ENCODE assay signal across 9 cellular contexts in the genomic region with DNA sequence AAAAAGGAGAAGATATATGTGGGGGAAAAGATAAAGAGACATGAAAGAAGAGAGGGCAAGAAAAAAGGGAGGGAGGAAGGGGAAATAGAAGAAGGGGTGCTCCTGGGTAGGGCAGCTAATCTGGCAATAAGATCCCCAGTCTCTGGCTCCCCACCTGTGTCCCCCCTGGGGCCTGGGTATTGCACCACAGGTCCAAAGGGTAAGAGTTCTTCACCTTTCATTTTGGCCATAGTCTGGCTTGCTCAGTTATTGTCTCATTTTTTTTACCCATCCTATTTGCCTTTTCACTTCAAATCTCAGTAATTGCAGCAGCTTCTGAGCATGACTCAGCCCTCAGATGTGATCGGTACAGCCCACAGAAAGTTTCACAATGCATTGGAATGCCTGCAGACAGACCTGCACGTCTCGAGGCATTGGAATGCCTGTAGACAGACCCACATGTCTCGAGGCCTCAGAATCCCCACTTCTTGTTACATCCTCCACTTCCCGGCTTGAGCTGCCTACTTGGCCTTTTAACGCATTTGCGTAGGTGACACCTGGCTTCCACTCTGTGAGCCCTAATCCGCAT.
DNase-seq lines count a peak whose midpoint lies in the region; ATAC-seq and TF ChIP-seq lines count a peak whose summit lies in the region.
"Had no signal": no experiment of that assay in that cellular context is flagged by ENCODE, and none has a peak within 500 bp of the region (broad histone marks: within the 10 kb centered on the region; RNA-seq: fewer than 3 reads in every experiment).

No MANE protein-coding gene starts in this region.

- H3K79me1 ChIP-seq in neuronal stem cell (ENCODE audit: low read depth, low read length), result no peaks in the 10 kb centered on the region

- no peak for TF ChIP-seq POLR2A in body of pancreas (IDR thresholded peaks at IDR 0.05)

- no peak overlapping the region for H3K4ac ChIP-seq in neuronal stem cell (ENCODE audit: low read length)

- no peak overlapping the region for H3K9ac ChIP-seq in neuronal stem cell (ENCODE audit: low read depth, low read length, poor library complexity)

- H2AK5ac ChIP-seq in neuronal stem cell (ENCODE audit: low read depth, low read length), result no peak overlapping the region

- 67 to 75% methylated on average over 8 of the region's 8 CpGs for WGBS in body of pancreas, 2 donors
- no CpG with 5 or more reads among the region's 8 CpGs for WGBS in neuronal stem cell (ENCODE audit: extremely low coverage in 2 of 2, insufficient read length in 2 of 2, insufficient replicate concordance in 1 of 2), 2 donors

- H3K27ac ChIP-seq in body of pancreas (peak overlapping the region in 1 of 4 donors; percentile 7), neuronal stem cell (replicated peaks; ENCODE audit: low read length) (no peak overlapping the region)

- H3K4me1 ChIP-seq in body of pancreas (peaks cover 46% of the 10 kb centered on the region), neuronal stem cell (ENCODE audit: control insufficient read depth in 2 of 2, insufficient read depth in 1 of 2, low read depth in 1 of 2, low read length in 2 of 2) (peaks cover 3 to 16% of the 10 kb centered on the region in 2 donors)

- TF ChIP-seq CTCF in body of pancreas (IDR thresholded peaks at IDR 0.05), result no peak

- no peak overlapping the region for H3K4me3 ChIP-seq in body of pancreas
- no peak overlapping the region for H3K4me3 ChIP-seq in neuronal stem cell (ENCODE audit: low read length in 2 of 2)
- H3K4me3 ChIP-seq: HAP-1 had no signal

- H3K4me2 ChIP-seq in neuronal stem cell (ENCODE audit: insufficient read depth, low read length, poor library complexity, severe bottlenecking), result no peak overlapping the region

- H2BK5ac ChIP-seq in neuronal stem cell (ENCODE audit: low read length), result no peak overlapping the region

- no peaks in the 10 kb centered on the region for H3K27me3 ChIP-seq in body of pancreas
- H3K27me3 ChIP-seq in neuronal stem cell (ENCODE audit: control insufficient read depth in 3 of 3, insufficient read depth in 3 of 3, low read depth in 1 of 3, low read length in 3 of 3), result no peaks in the 10 kb centered on the region

- ATAC-seq in body of pancreas (peak; percentile 77), GM21786 (IDR thresholded peaks at IDR 0.05; ENCODE audit: unreplicated experiment) (no peak), GM19397 (IDR thresholded peaks at IDR 0.05; ENCODE audit: unreplicated experiment) (no peak)

- H3K23ac ChIP-seq in neuronal stem cell (ENCODE audit: low read depth, low read length, poor library complexity), result no peak overlapping the region

- no peak overlapping the region for H2BK15ac ChIP-seq in neuronal stem cell (ENCODE audit: low read length)

- H3K9me3 ChIP-seq in body of pancreas (no peaks in the 10 kb centered on the region), neuronal stem cell (replicated peaks in 1 of 2; ENCODE audit: control insufficient read depth in 2 of 2, insufficient read depth in 1 of 2, low read depth in 1 of 2, low read length in 2 of 2) (no peaks in the 10 kb centered on the region)
- H3K9me3 ChIP-seq: HAP-1 had no signal

- no peak overlapping the region for H2BK12ac ChIP-seq in neuronal stem cell (ENCODE audit: low read length)

- no peak overlapping the region for H2AFZ ChIP-seq in neuronal stem cell (ENCODE audit: low read length)

- H3K14ac ChIP-seq in neuronal stem cell (ENCODE audit: low read length), result no peak overlapping the region

- H4K91ac ChIP-seq in neuronal stem cell (ENCODE audit: low read depth, low read length, poor library complexity), result no peak overlapping the region

- H3K18ac ChIP-seq in neuronal stem cell (ENCODE audit: low read length), result no peak overlapping the region

- DNase-seq in COLO829 (ENCODE audit: low spot score) (peak; percentile 62), HT1080 (ENCODE audit: low read depth) (peak; percentile 95), body of pancreas (peak; percentile 27 to 69 (median 46)), neuronal stem cell (ENCODE audit: low spot score) (peak; percentile 43), NCI-H2107 treated with DMSO at 0.1 percent for 48 hours (lab: John Stamatoyannopoulos, UW; ENCODE audit: unreplicated experiment) (no peak), germinal center (ENCODE audit: low spot score) (no peak)

- no peaks in the 10 kb centered on the region for H3K36me3 ChIP-seq in body of pancreas (replicated peaks in 1 of 2; ENCODE audit: insufficient read depth in 1 of 2, low read depth in 2 of 2)
- H3K36me3 ChIP-seq in neuronal stem cell (replicated peaks in 1 of 2; ENCODE audit: control insufficient read depth in 2 of 2, insufficient read depth in 2 of 2, low read length in 2 of 2), result no peaks in the 10 kb centered on the region
- H3K36me3 ChIP-seq: HAP-1 had no signal

- intact Hi-C loops in body of pancreas (cut with DNase I), result no loop called here

- no peak overlapping the region for H4K8ac ChIP-seq in neuronal stem cell (ENCODE audit: low read depth, low read length)

- no peak overlapping the region for H2BK120ac ChIP-seq in neuronal stem cell (ENCODE audit: low read depth, low read length)

Comparison
In these comparisons a context has a peak if more than half of its experiments do, and no peak if none do; other contexts are left out.
1. DNase-seq: peak in COLO829 (single experiment), HT1080 (single experiment), body of pancreas (4 of 4) and neuronal stem cell (single experiment); none in NCI-H2107 treated with DMSO at 0.1 percent for 48 hours (single experiment) and germinal center (single experiment).